14 cellular contexts compared by ENCODE assay signal in genomic region chr5:98606961-98607360, GRCh38.
DNase-seq lines count a peak whose midpoint lies in the region; ATAC-seq and TF ChIP-seq lines count a peak whose summit lies in the region.
"Had no signal": no experiment of that assay in that cellular context is flagged by ENCODE, and none has a peak within 500 bp of the region (broad histone marks: within the 10 kb centered on the region; RNA-seq: fewer than 3 reads in every experiment).

No MANE protein-coding gene starts in this region.

- H3K4me3 Mint-ChIP-seq in mesothelial cell of epicardium, result no peak overlapping the region
- H3K4me3 Mint-ChIP-seq: B cell; CD4-positive, alpha-beta T cell; CD8-positive, alpha-beta T cell had no signal

- H3K36me3 Mint-ChIP-seq in mesothelial cell of epicardium, result no peaks in the 10 kb centered on the region
- H3K36me3 Mint-ChIP-seq: CD8-positive, alpha-beta T cell had no signal

- DNase-seq in NCI-H748 (lab: John Stamatoyannopoulos, UW; ENCODE audit: unreplicated experiment) (peak; percentile 40), NCI-H748 treated with DMSO at 0.1 percent for 48 hours (lab: John Stamatoyannopoulos, UW) (no peak), epidermal melanocyte (ENCODE audit: insufficient read length, low spot score) (no peak), mesothelial cell of epicardium (ENCODE audit: low spot score in 2 of 2, unreplicated experiment in 2 of 2) (no peak)
- DNase-seq: AML-193; Caco-2; Calu3; CD4-positive, alpha-beta T cell; CD8-positive, alpha-beta T cell; DMS79 treated with DMSO at 0.1 percent for 48 hours; GF-D8 had no signal

- TF ChIP-seq CTCF in mesothelial cell of epicardium (IDR thresholded peaks at IDR 0.05; ENCODE audit: unreplicated experiment), result no peak

- no peak overlapping the region for H3K27ac Mint-ChIP-seq in mesothelial cell of epicardium
- H3K27ac Mint-ChIP-seq: B cell; CD4-positive, alpha-beta T cell; CD8-positive, alpha-beta T cell had no signal

- no peaks in the 10 kb centered on the region for H3K27me3 Mint-ChIP-seq in mesothelial cell of epicardium (ENCODE audit: low read depth)
- H3K27me3 Mint-ChIP-seq: B cell had no signal

- ATAC-seq in esophagus mucosa, result peak; percentile 53
- ATAC-seq: A549; CD8-positive, alpha-beta T cell had no signal

- peaks cover 2% of the 10 kb centered on the region for H3K9me3 Mint-ChIP-seq in mesothelial cell of epicardium
- H3K9me3 Mint-ChIP-seq: CD4-positive, alpha-beta T cell; CD8-positive, alpha-beta T cell had no signal

- peaks cover 9% of the 10 kb centered on the region for H3K4me1 Mint-ChIP-seq in mesothelial cell of epicardium
- H3K4me1 Mint-ChIP-seq: B cell had no signal
